In genomic region chr11:124717421-124717785, GRCh38 we compare ENCODE assay signal across 8 cellular contexts. TPM values are rescaled to one million over a fixed set of nuclear protein-coding genes. Genes with fewer than 3 reads are reported as not detected.
A peak's percentile ranks its signal among the peaks of the same experiment; 100 is the strongest.
DNase-seq lines count a peak whose midpoint lies in the region; ATAC-seq and TF ChIP-seq lines count a peak whose summit lies in the region.

No MANE protein-coding gene starts in this region.

- TF ChIP-seq CTCF in upper lobe of right lung (IDR thresholded peaks at IDR 0.05), result no peak

- H3K4me3 Mint-ChIP-seq in activated naive CD4-positive, alpha-beta T cell treated with anti-CD3 and anti-CD28 coated beads for 36 hours, result peak overlapping the region; percentile 58

- H3K27me3 ChIP-seq in adipocyte (replicated peaks; ENCODE audit: control insufficient read depth, insufficient read depth, low read length) (peaks cover 69% of the 10 kb centered on the region), upper lobe of right lung (peaks cover 28% of the 10 kb centered on the region)

- no peaks in the 10 kb centered on the region for H3K9me3 Mint-ChIP-seq in activated naive CD4-positive, alpha-beta T cell treated with anti-CD3 and anti-CD28 coated beads for 36 hours

- H3K4me1 ChIP-seq in adipocyte (ENCODE audit: control insufficient read depth, insufficient read depth, low read length) (peaks cover 13% of the 10 kb centered on the region), upper lobe of right lung (peaks cover 19% of the 10 kb centered on the region)

- intact Hi-C loops in activated naive CD4-positive, alpha-beta T cell treated with anti-CD3 and anti-CD28 coated beads for 36 hours (cut with micrococcal nuclease), result no loop called here
- intact Hi-C loops in upper lobe of right lung (cut with DNase I), result no loop called here

- H3K9me3 ChIP-seq in adipocyte (ENCODE audit: control insufficient read depth, low read length), result no peaks in the 10 kb centered on the region
- H3K9me3 ChIP-seq in upper lobe of right lung, result no peaks in the 10 kb centered on the region

- H3K36me3 ChIP-seq in adipocyte (ENCODE audit: control insufficient read depth, insufficient read depth, low read length, severe bottlenecking) (no peaks in the 10 kb centered on the region), upper lobe of right lung (no peaks in the 10 kb centered on the region)

- H3K27ac Mint-ChIP-seq in activated naive CD4-positive, alpha-beta T cell treated with anti-CD3 and anti-CD28 coated beads for 36 hours, result no peak overlapping the region

- no peak overlapping the region for H3K9ac ChIP-seq in adipocyte (ENCODE audit: low read length)

- CTCF ChIA-PET in activated naive CD4-positive, alpha-beta T cell treated with anti-CD3 and anti-CD28 coated beads for 36 hours (lab: Charles Lee), result interaction anchor here (0.9 to 1.1 kb wide), 2 partner anchors 48 to 72 kb away, joined by 3 read pairs; no protein-coding TSS in a partner anchor

- H3K4me3 ChIP-seq in adipocyte (ENCODE audit: low read length) (peak overlapping the region; percentile 76), upper lobe of right lung (peak overlapping the region; percentile 50)

- H3K27me3 Mint-ChIP-seq in activated naive CD4-positive, alpha-beta T cell treated with anti-CD3 and anti-CD28 coated beads for 36 hours (ENCODE audit: low read depth), result peaks cover 26% of the 10 kb centered on the region

- H3K36me3 Mint-ChIP-seq in activated naive CD4-positive, alpha-beta T cell treated with anti-CD3 and anti-CD28 coated beads for 36 hours (ENCODE audit: low read depth), result no peaks in the 10 kb centered on the region

- peaks cover 17% of the 10 kb centered on the region for H3K4me1 Mint-ChIP-seq in activated naive CD4-positive, alpha-beta T cell treated with anti-CD3 and anti-CD28 coated beads for 36 hours (ENCODE audit: low read depth)

- DNase-seq in activated naive CD4-positive, alpha-beta T cell treated with anti-CD3 and anti-CD28 coated beads for 36 hours, result no peak
- no peak for DNase-seq in activated naive CD4-positive, alpha-beta T cell treated with Interleukin-2 at 50 U/mL for 16 hours
- DNase-seq in adipocyte (ENCODE audit: low read depth), result no peak
- DNase-seq in left lobe of liver (ENCODE audit: low spot score), result no peak
- DNase-seq in upper lobe of right lung, result no peak
- no peak for DNase-seq in NCI-H510A treated with DMSO at 0.1 percent for 48 hours (lab: John Stamatoyannopoulos, UW)
- no peak for DNase-seq in SIG-M5 (lab: John Stamatoyannopoulos, UW)

- H3K27ac ChIP-seq in upper lobe of right lung, result peak overlapping the region; percentile 73

- ATAC-seq in left lobe of liver, result peak; percentile 54
- ATAC-seq in upper lobe of right lung, result peak; percentile 15
- ATAC-seq in GM19023 (IDR thresholded peaks at IDR 0.05; ENCODE audit: unreplicated experiment), result no peak

RNA-seq across cellular contexts. Expression of gene NRGN, which starts 22.3 kb away (rescaled TPM):
- total RNA-seq in activated naive CD4-positive, alpha-beta T cell treated with anti-CD3 and anti-CD28 coated beads for 36 hours, result 10 to 100 TPM; 10.3 to 10.8 TPM
- total RNA-seq in left lobe of liver, result 1.4 TPM
- total RNA-seq in upper lobe of right lung, result 79.9 TPM

RNA-seq across cellular contexts. Expression of gene VSIG2, which starts 34.7 kb away (rescaled TPM):
- total RNA-seq in activated naive CD4-positive, alpha-beta T cell treated with anti-CD3 and anti-CD28 coated beads for 36 hours, result under 1 TPM; 0.20 to 0.29 TPM
- total RNA-seq in left lobe of liver (1.3 TPM), upper lobe of right lung (40.1 TPM)

RNA-seq across cellular contexts. Expression of gene SPA17, which starts 43.7 kb away (rescaled TPM):
- 1 to 10 TPM; 3.9 to 5.1 TPM for total RNA-seq in activated naive CD4-positive, alpha-beta T cell treated with anti-CD3 and anti-CD28 coated beads for 36 hours
- total RNA-seq in left lobe of liver, result 0.86 TPM
- 4.8 TPM for total RNA-seq in upper lobe of right lung

RNA-seq across cellular contexts. Expression of gene SIAE, which starts 43.9 kb away (rescaled TPM):
- 10 to 100 TPM in 1 of 2 experiments, 1 to 10 TPM in 1; 7.8 to 10.8 TPM for total RNA-seq in activated naive CD4-positive, alpha-beta T cell treated with anti-CD3 and anti-CD28 coated beads for 36 hours
- total RNA-seq in left lobe of liver (34.4 TPM), upper lobe of right lung (41.6 TPM)

RNA-seq across cellular contexts. Expression of gene ESAM, which starts 44.7 kb away (rescaled TPM):
- total RNA-seq in activated naive CD4-positive, alpha-beta T cell treated with anti-CD3 and anti-CD28 coated beads for 36 hours, result 1 to 10 TPM; 1.0 to 1.2 TPM
- total RNA-seq in left lobe of liver (10.5 TPM), upper lobe of right lung (164 TPM)

Comparison
In these comparisons a context has a peak if more than half of its experiments do, and no peak if none do; other contexts are left out.
1. RNA of gene VSIG2, which starts 34.7 kb away (total RNA-seq): 40.1 TPM in upper lobe of right lung (single experiment); 1.3 TPM in left lobe of liver (single experiment) and 0.20 to 0.29 TPM in activated naive CD4-positive, alpha-beta T cell treated with anti-CD3 and anti-CD28 coated beads for 36 hours; every median in the first group is over 10 times any median in the second.